In the genomic region with DNA sequence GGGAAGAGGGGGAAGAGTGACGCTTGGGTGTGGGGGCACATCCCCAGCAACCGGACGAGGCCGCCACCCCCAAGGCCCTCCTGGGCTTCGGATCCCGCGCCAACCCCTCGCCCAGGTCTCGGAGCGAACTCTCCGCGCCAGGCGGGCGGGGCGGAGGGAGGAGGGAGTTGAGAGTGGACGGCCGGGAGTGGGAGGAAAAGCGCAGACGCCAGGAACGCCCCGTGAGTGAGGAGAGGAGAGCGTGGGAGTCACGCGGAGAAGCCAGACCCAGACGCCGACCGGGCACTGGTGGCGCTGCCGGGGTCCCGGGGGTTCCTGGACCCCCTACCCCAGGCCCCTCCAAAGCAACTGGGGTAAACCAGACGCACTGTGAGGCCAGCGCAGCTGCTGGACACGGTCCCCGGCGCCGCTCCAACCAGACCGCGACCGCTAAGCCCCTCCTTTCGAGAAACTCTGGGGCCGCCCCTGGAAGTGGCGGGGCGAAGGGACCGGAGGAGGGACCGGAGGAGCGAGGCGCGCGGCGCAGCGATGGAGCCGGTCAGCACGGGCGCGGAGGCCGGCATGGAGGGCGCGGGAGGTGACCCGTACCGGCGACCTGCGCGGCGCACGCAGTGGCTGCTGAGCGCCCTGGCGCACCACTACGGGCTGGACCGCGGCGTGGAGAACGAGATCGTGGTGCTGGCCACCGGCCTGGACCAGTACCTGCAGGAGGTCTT, we compare ENCODE assay signal across 1 cellular context.
TF ChIP-seq lines count a peak whose summit lies in the region.

A gene with protein sequence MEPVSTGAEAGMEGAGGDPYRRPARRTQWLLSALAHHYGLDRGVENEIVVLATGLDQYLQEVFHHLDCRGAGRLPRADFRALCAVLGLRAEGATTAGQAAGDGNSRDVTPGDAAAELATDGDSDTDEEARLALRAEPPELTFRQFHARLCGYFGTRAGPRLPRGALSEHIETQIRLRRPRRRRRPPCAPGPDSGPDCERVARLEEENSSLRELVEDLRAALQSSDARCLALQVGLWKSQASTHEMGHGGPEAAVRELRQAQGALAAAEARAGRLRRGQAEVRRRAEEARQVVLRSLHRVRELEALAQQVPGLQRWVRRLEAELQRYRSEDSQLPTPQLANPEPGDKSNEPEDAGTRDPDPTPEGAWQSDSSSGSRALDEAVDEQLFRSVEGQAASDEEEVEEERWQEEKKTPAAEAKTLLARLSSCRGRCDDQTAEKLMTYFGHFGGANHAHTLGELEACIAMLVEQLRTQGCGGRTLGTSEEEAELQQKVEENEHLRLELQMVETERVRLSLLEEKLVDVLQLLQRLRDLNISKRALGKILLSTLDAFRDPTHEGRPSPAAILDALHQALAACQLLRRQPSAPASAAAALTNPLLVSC (plus strand): TSS at position 204 of the 716 bp plus-strand sequence. CDS start 325 bp downstream, at position 529.

TF ChIP-seq in SK-N-SH, 30 proteins besides CTCF, POLR2A, EP300 and RAD21 (continued from another document):
- TF ChIP-seq, protein P1, sequence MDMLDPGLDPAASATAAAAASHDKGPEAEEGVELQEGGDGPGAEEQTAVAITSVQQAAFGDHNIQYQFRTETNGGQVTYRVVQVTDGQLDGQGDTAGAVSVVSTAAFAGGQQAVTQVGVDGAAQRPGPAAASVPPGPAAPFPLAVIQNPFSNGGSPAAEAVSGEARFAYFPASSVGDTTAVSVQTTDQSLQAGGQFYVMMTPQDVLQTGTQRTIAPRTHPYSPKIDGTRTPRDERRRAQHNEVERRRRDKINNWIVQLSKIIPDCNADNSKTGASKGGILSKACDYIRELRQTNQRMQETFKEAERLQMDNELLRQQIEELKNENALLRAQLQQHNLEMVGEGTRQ (IDR thresholded peaks at IDR 0.05; ENCODE audit: borderline replicate concordance, low read depth, low read length), result no peak
- TF ChIP-seq, protein P2, sequence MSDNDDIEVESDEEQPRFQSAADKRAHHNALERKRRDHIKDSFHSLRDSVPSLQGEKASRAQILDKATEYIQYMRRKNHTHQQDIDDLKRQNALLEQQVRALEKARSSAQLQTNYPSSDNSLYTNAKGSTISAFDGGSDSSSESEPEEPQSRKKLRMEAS (IDR thresholded peaks at IDR 0.05; ENCODE audit: low read depth), result no peak
- TF ChIP-seq RXRA (IDR thresholded peaks at IDR 0.05; ENCODE audit: borderline replicate concordance, low read depth) (no peak), MXI1 (IDR thresholded peaks at IDR 0.05; ENCODE audit: low read depth, low read length) (no peak), SMC3 (IDR thresholded peaks at IDR 0.05; ENCODE audit: low read depth, low read length) (no peak), FOSL2 (IDR thresholded peaks at IDR 0.05; ENCODE audit: borderline replicate concordance, low read depth) (no peak), FOXJ3 (CRISPR knock-in tag; IDR thresholded peaks at IDR 0.05) (no peak), JUND (IDR thresholded peaks at IDR 0.05) (no peak), CHD2 (IDR thresholded peaks at IDR 0.05; ENCODE audit: low read length, partially characterized antibody) (no peak), TEAD4 (IDR thresholded peaks at IDR 0.05; ENCODE audit: borderline replicate concordance, insufficient read depth) (no peak)
- TF ChIP-seq, protein P3, sequence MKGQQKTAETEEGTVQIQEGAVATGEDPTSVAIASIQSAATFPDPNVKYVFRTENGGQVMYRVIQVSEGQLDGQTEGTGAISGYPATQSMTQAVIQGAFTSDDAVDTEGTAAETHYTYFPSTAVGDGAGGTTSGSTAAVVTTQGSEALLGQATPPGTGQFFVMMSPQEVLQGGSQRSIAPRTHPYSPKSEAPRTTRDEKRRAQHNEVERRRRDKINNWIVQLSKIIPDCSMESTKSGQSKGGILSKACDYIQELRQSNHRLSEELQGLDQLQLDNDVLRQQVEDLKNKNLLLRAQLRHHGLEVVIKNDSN (IDR thresholded peaks at IDR 0.05; ENCODE audit: borderline replicate concordance, low read depth), result no peak
- TF ChIP-seq, protein P4, sequence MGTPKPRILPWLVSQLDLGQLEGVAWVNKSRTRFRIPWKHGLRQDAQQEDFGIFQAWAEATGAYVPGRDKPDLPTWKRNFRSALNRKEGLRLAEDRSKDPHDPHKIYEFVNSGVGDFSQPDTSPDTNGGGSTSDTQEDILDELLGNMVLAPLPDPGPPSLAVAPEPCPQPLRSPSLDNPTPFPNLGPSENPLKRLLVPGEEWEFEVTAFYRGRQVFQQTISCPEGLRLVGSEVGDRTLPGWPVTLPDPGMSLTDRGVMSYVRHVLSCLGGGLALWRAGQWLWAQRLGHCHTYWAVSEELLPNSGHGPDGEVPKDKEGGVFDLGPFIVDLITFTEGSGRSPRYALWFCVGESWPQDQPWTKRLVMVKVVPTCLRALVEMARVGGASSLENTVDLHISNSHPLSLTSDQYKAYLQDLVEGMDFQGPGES (IDR thresholded peaks at IDR 0.05; ENCODE audit: low read depth, low read length), result no peak
